8 cellular contexts compared by ENCODE assay signal in genomic region chr12:55743967-55744931, GRCh38. TPM values are rescaled to one million over a fixed set of nuclear protein-coding genes. Genes with fewer than 3 reads are reported as not detected.
A peak's percentile ranks its signal among the peaks of the same experiment; 100 is the strongest.
DNase-seq lines count a peak whose midpoint lies in the region; ATAC-seq and TF ChIP-seq lines count a peak whose summit lies in the region.

No MANE protein-coding gene starts in this region.

- WGBS in iPS DF 6.9 (ENCODE audit: insufficient coverage, insufficient read length): no CpG with 5 or more reads among the region's 25 CpGs
- 3% methylated on average over 24 of the region's 25 CpGs for WGBS in smooth muscle cell (ENCODE audit: low lambda C conversion rate)

- peaks cover 7% of the 10 kb centered on the region for H3K79me2 ChIP-seq in smooth muscle cell (ENCODE audit: low read depth)

- CTCF ChIA-PET in activated CD8-positive, alpha-beta T cell treated with anti-CD3 and anti-CD28 coated beads for 36 hours (lab: Charles Lee): interaction anchor here (0.5 to 2.0 kb wide), 9 partner anchors 10 to 384 kb away, joined by 3 to 8 read pairs (median 4); partner anchors contain the start of genes BLOC1S1, ESYT1 and PYM1

- peak overlapping the region; percentile 93 for H3K4me3 ChIP-seq in iPS DF 6.9 (ENCODE audit: low read length)
- H3K4me3 ChIP-seq in smooth muscle cell: peak overlapping the region; percentile 80

- H3F3A ChIP-seq in smooth muscle cell (ENCODE audit: low read depth): no peaks in the 10 kb centered on the region

- H3K36me3 ChIP-seq in iPS DF 6.9 (ENCODE audit: control insufficient read depth, insufficient read depth, low read length) (peaks cover 9% of the 10 kb centered on the region; the same call in 1 of the 2 replicates), smooth muscle cell (ENCODE audit: low read depth) (no peaks in the 10 kb centered on the region)

- no peak for TF ChIP-seq CTCF in activated CD8-positive, alpha-beta T cell treated with anti-CD3 and anti-CD28 coated beads for 36 hours (IDR thresholded peaks at IDR 0.05)
- no peak for TF ChIP-seq CTCF in smooth muscle cell (IDR thresholded peaks at IDR 0.05; ENCODE audit: borderline replicate concordance, insufficient read depth, poor library complexity, severe bottlenecking)

- POLR2A ChIA-PET in activated CD8-positive, alpha-beta T cell treated with anti-CD3 and anti-CD28 coated beads for 36 hours (lab: Charles Lee): interaction anchor here (0.9 to 2.0 kb wide), 10 partner anchors 8 to 300 kb away, joined by 3 to 10 read pairs (median 4); partner anchors contain the start of genes BLOC1S1 and SARNP

- no peaks in the 10 kb centered on the region for H3K27me3 Mint-ChIP-seq in activated naive CD4-positive, alpha-beta T cell treated with anti-CD3 and anti-CD28 coated beads, Interleukin-2, amount 50 U/mL, for 24 hours
- H3K27me3 Mint-ChIP-seq in activated CD8-positive, alpha-beta T cell treated with anti-CD3 and anti-CD28 coated beads for 36 hours: no peaks in the 10 kb centered on the region

- H3K4me1 ChIP-seq in iPS DF 6.9 (ENCODE audit: control insufficient read depth, insufficient read depth, low read length) (peaks cover 10% of the 10 kb centered on the region), smooth muscle cell (ENCODE audit: low read depth) (peaks cover 35% of the 10 kb centered on the region)

- intact Hi-C loops in activated CD8-positive, alpha-beta T cell treated with anti-CD3 and anti-CD28 coated beads for 36 hours (cut with micrococcal nuclease): no loop called here

- ATAC-seq in activated CD8-positive, alpha-beta T cell treated with anti-CD3 and anti-CD28 coated beads for 36 hours: no peak
- no peak for ATAC-seq in GM19452 (IDR thresholded peaks at IDR 0.05; ENCODE audit: unreplicated experiment)

- H4K20me1 ChIP-seq in smooth muscle cell (ENCODE audit: low read depth): peaks cover 45% of the 10 kb centered on the region

- peaks cover 3% of the 10 kb centered on the region for H3K36me3 Mint-ChIP-seq in activated naive CD4-positive, alpha-beta T cell treated with anti-CD3 and anti-CD28 coated beads, Interleukin-2, amount 50 U/mL, for 24 hours
- peaks cover 4% of the 10 kb centered on the region for H3K36me3 Mint-ChIP-seq in activated CD8-positive, alpha-beta T cell treated with anti-CD3 and anti-CD28 coated beads for 36 hours (ENCODE audit: low read depth)

- no peaks in the 10 kb centered on the region for H3K9me3 Mint-ChIP-seq in activated naive CD4-positive, alpha-beta T cell treated with anti-CD3 and anti-CD28 coated beads, Interleukin-2, amount 50 U/mL, for 24 hours
- H3K9me3 Mint-ChIP-seq in activated CD8-positive, alpha-beta T cell treated with anti-CD3 and anti-CD28 coated beads for 36 hours: no peaks in the 10 kb centered on the region

- no peaks in the 10 kb centered on the region for H3K27me3 ChIP-seq in iPS DF 6.9 (ENCODE audit: control insufficient read depth, insufficient read depth, low read length)
- no peaks in the 10 kb centered on the region for H3K27me3 ChIP-seq in smooth muscle cell (ENCODE audit: low read depth)

- H3K9ac ChIP-seq in smooth muscle cell (ENCODE audit: low read depth): peak overlapping the region; percentile 61

- no peak overlapping the region for H2AFZ ChIP-seq in smooth muscle cell (ENCODE audit: low read depth)

- no peak for DNase-seq in activated naive CD4-positive, alpha-beta T cell treated with anti-CD3 and anti-CD28 coated beads, Interleukin-2, amount 50 U/mL, for 16 hours
- no peak for DNase-seq in activated CD8-positive, alpha-beta T cell treated with anti-CD3 and anti-CD28 coated beads for 36 hours
- DNase-seq in iPS DF 6.9 (ENCODE audit: low read depth, low spot score) (no peak), smooth muscle cell (lab: John Stamatoyannopoulos, UW; ENCODE audit: unreplicated experiment) (no peak), superior temporal gyrus (ENCODE audit: extremely low spot score) (no peak), HPDE6-E6E7 (ENCODE audit: extremely low spot score) (no peak)

- H3K4me3 Mint-ChIP-seq in activated naive CD4-positive, alpha-beta T cell treated with anti-CD3 and anti-CD28 coated beads, Interleukin-2, amount 50 U/mL, for 24 hours: peak overlapping the region; percentile 90
- H3K4me3 Mint-ChIP-seq in activated CD8-positive, alpha-beta T cell treated with anti-CD3 and anti-CD28 coated beads for 36 hours: peak overlapping the region; percentile 86

- peaks cover 36% of the 10 kb centered on the region for H3K4me1 Mint-ChIP-seq in activated naive CD4-positive, alpha-beta T cell treated with anti-CD3 and anti-CD28 coated beads, Interleukin-2, amount 50 U/mL, for 24 hours
- H3K4me1 Mint-ChIP-seq in activated CD8-positive, alpha-beta T cell treated with anti-CD3 and anti-CD28 coated beads for 36 hours (ENCODE audit: low read depth): peaks cover 28% of the 10 kb centered on the region

- H3K4me2 ChIP-seq in smooth muscle cell: peak overlapping the region; percentile 96

- H3K27ac ChIP-seq in iPS DF 6.9 (ENCODE audit: low read length): no peak overlapping the region
- no peak overlapping the region for H3K27ac ChIP-seq in smooth muscle cell (ENCODE audit: low read depth)

- peak overlapping the region; percentile 52 for H3K27ac Mint-ChIP-seq in activated naive CD4-positive, alpha-beta T cell treated with anti-CD3 and anti-CD28 coated beads, Interleukin-2, amount 50 U/mL, for 24 hours
- peak overlapping the region; percentile 1 for H3K27ac Mint-ChIP-seq in activated CD8-positive, alpha-beta T cell treated with anti-CD3 and anti-CD28 coated beads for 36 hours

- no peaks in the 10 kb centered on the region for H3K9me3 ChIP-seq in iPS DF 6.9 (ENCODE audit: control insufficient read depth, insufficient read depth, low read length)
- no peaks in the 10 kb centered on the region for H3K9me3 ChIP-seq in smooth muscle cell (replicated peaks; ENCODE audit: low read depth)

RNA-seq across cellular contexts. Expression of gene GDF11, which starts 1.3 kb away (rescaled TPM):
- 1 to 10 TPM; 7.4 to 9.3 TPM for total RNA-seq in activated CD8-positive, alpha-beta T cell treated with anti-CD3 and anti-CD28 coated beads for 36 hours
- 2.8 and 3.5 TPM in 2 replicates for total RNA-seq in smooth muscle cell
- 2.3 and 2.6 TPM in 2 replicates for polyA plus RNA-seq in smooth muscle cell

RNA-seq across cellular contexts. Expression of gene CD63, which starts 15.4 kb away (rescaled TPM):
- 100 to 1,000 TPM in 1 of 2 experiments, 10 to 100 TPM in 1; 99.6 to 101 TPM for total RNA-seq in activated CD8-positive, alpha-beta T cell treated with anti-CD3 and anti-CD28 coated beads for 36 hours
- 1,095 and 1,107 TPM in 2 replicates for total RNA-seq in smooth muscle cell
- polyA plus RNA-seq in smooth muscle cell: 2,224 and 2,317 TPM in 2 replicates

RNA-seq across cellular contexts. Expression of gene RDH5, which starts 24.1 kb away (rescaled TPM):
- 1 to 10 TPM; 5.3 to 6.8 TPM for total RNA-seq in activated CD8-positive, alpha-beta T cell treated with anti-CD3 and anti-CD28 coated beads for 36 hours
- 3.0 TPM in 1 of 2 replicates, not detected in the other for total RNA-seq in smooth muscle cell
- polyA plus RNA-seq in smooth muscle cell: 3.7 and 9.2 TPM in 2 replicates

RNA-seq across cellular contexts. Expression of gene BLOC1S1, which starts 28.4 kb away (rescaled TPM):
- 10 to 100 TPM; 79.0 to 84.6 TPM for total RNA-seq in activated CD8-positive, alpha-beta T cell treated with anti-CD3 and anti-CD28 coated beads for 36 hours
- total RNA-seq in smooth muscle cell: 107 and 146 TPM in 2 replicates
- polyA plus RNA-seq in smooth muscle cell: 142 and 150 TPM in 2 replicates

RNA-seq across cellular contexts. Expression of gene ITGA7, which starts 36.5 kb away (rescaled TPM):
- total RNA-seq in activated CD8-positive, alpha-beta T cell treated with anti-CD3 and anti-CD28 coated beads for 36 hours: 1 to 10 TPM; 4.3 to 4.8 TPM
- 0.90 and 1.3 TPM in 2 replicates for total RNA-seq in smooth muscle cell
- 1.1 and 1.6 TPM in 2 replicates for polyA plus RNA-seq in smooth muscle cell

Comparison
In these comparisons a context has a peak if more than half of its experiments do, and no peak if none do; other contexts are left out.
1. RNA of gene CD63, which starts 15.4 kb away (total RNA-seq): 1,095 to 1,107 TPM in smooth muscle cell; 99.6 to 101 TPM in activated CD8-positive, alpha-beta T cell treated with anti-CD3 and anti-CD28 coated beads for 36 hours; every median in the first group is over 10 times any median in the second.